ENCODE assay signal across 9 cellular contexts in genomic region chr2:68831688-68832087, GRCh38. TPM values are rescaled to one million over a fixed set of nuclear protein-coding genes. Genes with fewer than 3 reads are reported as not detected.
DNase-seq lines count a peak whose midpoint lies in the region; ATAC-seq, FAIRE-seq and TF ChIP-seq lines count a peak whose summit lies in the region.
"Had no signal": no experiment of that assay in that cellular context is flagged by ENCODE, and none has a peak within 500 bp of the region (broad histone marks: within the 10 kb centered on the region; RNA-seq: fewer than 3 reads in every experiment).

No MANE protein-coding gene starts in this region.

- H3K4me3 Mint-ChIP-seq in activated B cell treated with CpG ODN at 0.5 μM for 24 hours: peak overlapping the region; percentile 73
- peak overlapping the region; percentile 70 for H3K4me3 Mint-ChIP-seq in stimulated activated naive CD8-positive, alpha-beta T cell treated with anti-CD3 and anti-CD28 coated beads, Interleukin-15, Interleukin-2, amounts not matched to agents 100 ng/mL and 50 ng/mL, for 24 hours
- H3K4me3 Mint-ChIP-seq: neural progenitor cell had no signal

- no peak for FAIRE-seq in D721Med (lab: Jason Lieb, UNC)

- H3K27ac Mint-ChIP-seq in activated B cell treated with CpG ODN at 0.5 μM for 24 hours: peak overlapping the region; percentile 96
- H3K27ac Mint-ChIP-seq in stimulated activated naive CD8-positive, alpha-beta T cell treated with anti-CD3 and anti-CD28 coated beads, Interleukin-15, Interleukin-2, amounts not matched to agents 100 ng/mL and 50 ng/mL, for 24 hours: peak overlapping the region; percentile 95
- H3K27ac Mint-ChIP-seq: neural progenitor cell had no signal

- H3K27ac ChIP-seq in gastroesophageal sphincter: peak overlapping the region; percentile 46 to 80 (median 77)
- H3K27ac ChIP-seq: neural progenitor cell had no signal

- TF ChIP-seq POLR2A in gastroesophageal sphincter (IDR thresholded peaks at IDR 0.05): no peak

- intact Hi-C loops in activated B cell treated with CpG ODN at 0.5 μM for 24 hours (cut with micrococcal nuclease): loop anchor here (1.0 to 10.0 kb wide), 10 partner anchors 21 to 447 kb away; partner anchors contain the start of genes APLF and FBXO48

- no peak for TF ChIP-seq CTCF in activated B cell treated with CpG ODN at 0.5 μM for 24 hours (IDR thresholded peaks at IDR 0.05)
- no peak for TF ChIP-seq CTCF in gastroesophageal sphincter (IDR thresholded peaks at IDR 0.05)
- TF ChIP-seq CTCF in D721Med (IDR thresholded peaks at IDR 0.05; ENCODE audit: insufficient read depth, missing control alignments): no peak

- no peak overlapping the region for H3K4me3 ChIP-seq in gastroesophageal sphincter
- H3K4me3 ChIP-seq: neural progenitor cell had no signal

- CTCF ChIA-PET in activated B cell treated with CpG ODN at 0.5 μM for 24 hours (lab: Charles Lee): interaction anchor here (1.2 to 1.8 kb wide), 3 partner anchors 77 to 367 kb away, joined by 4 to 5 read pairs (median 4); no protein-coding TSS in a partner anchor

- H3K36me3 ChIP-seq in gastroesophageal sphincter: no peaks in the 10 kb centered on the region
- H3K36me3 ChIP-seq: neural progenitor cell had no signal

- H3K27me3 Mint-ChIP-seq in activated B cell treated with CpG ODN at 0.5 μM for 24 hours: no peaks in the 10 kb centered on the region
- no peaks in the 10 kb centered on the region for H3K27me3 Mint-ChIP-seq in stimulated activated naive CD8-positive, alpha-beta T cell treated with anti-CD3 and anti-CD28 coated beads, Interleukin-15, Interleukin-2, amounts not matched to agents 100 ng/mL and 50 ng/mL, for 24 hours

- no peaks in the 10 kb centered on the region for H3K27me3 ChIP-seq in gastroesophageal sphincter
- H3K27me3 ChIP-seq: neural progenitor cell had no signal

- H3K9me3 Mint-ChIP-seq in activated B cell treated with CpG ODN at 0.5 μM for 24 hours: no peaks in the 10 kb centered on the region
- H3K9me3 Mint-ChIP-seq in stimulated activated naive CD8-positive, alpha-beta T cell treated with anti-CD3 and anti-CD28 coated beads, Interleukin-15, Interleukin-2, amounts not matched to agents 100 ng/mL and 50 ng/mL, for 24 hours: no peaks in the 10 kb centered on the region
- H3K9me3 Mint-ChIP-seq: neural progenitor cell had no signal

- ATAC-seq in activated B cell treated with CpG ODN at 0.5 μM for 24 hours (ENCODE audit: low read depth): peak; percentile 3
- ATAC-seq in gastroesophageal sphincter: peak; percentile 18
- no peak for ATAC-seq in HG02870 (IDR thresholded peaks at IDR 0.05; ENCODE audit: unreplicated experiment)

- no peaks in the 10 kb centered on the region for H3K9me3 ChIP-seq in gastroesophageal sphincter

- POLR2A ChIA-PET in activated B cell treated with CpG ODN at 0.5 μM for 24 hours (lab: Charles Lee): interaction anchor here (0.9 to 8.9 kb wide), 12 partner anchors 8 to 79 kb away, joined by 3 to 156 read pairs (median 6); no protein-coding TSS in a partner anchor

- no peak for TF ChIP-seq EP300 in gastroesophageal sphincter (IDR thresholded peaks at IDR 0.05)

- peaks cover 19% of the 10 kb centered on the region for H3K36me3 Mint-ChIP-seq in activated B cell treated with CpG ODN at 0.5 μM for 24 hours (ENCODE audit: low read depth)
- H3K36me3 Mint-ChIP-seq in stimulated activated naive CD8-positive, alpha-beta T cell treated with anti-CD3 and anti-CD28 coated beads, Interleukin-15, Interleukin-2, amounts not matched to agents 100 ng/mL and 50 ng/mL, for 24 hours (ENCODE audit: low read depth): peaks cover 16% of the 10 kb centered on the region
- H3K36me3 Mint-ChIP-seq: neural progenitor cell had no signal

- H3K4me1 Mint-ChIP-seq in activated B cell treated with CpG ODN at 0.5 μM for 24 hours: peaks cover 91% of the 10 kb centered on the region
- H3K4me1 Mint-ChIP-seq in stimulated activated naive CD8-positive, alpha-beta T cell treated with anti-CD3 and anti-CD28 coated beads, Interleukin-15, Interleukin-2, amounts not matched to agents 100 ng/mL and 50 ng/mL, for 24 hours (ENCODE audit: low read depth): peaks cover 78% of the 10 kb centered on the region
- H3K4me1 Mint-ChIP-seq: neural progenitor cell had no signal

- DNase-seq in HCEC 1CT: peak; percentile 41
- DNase-seq in activated B cell treated with CpG ODN at 0.5 μM for 24 hours: no peak
- DNase-seq in D721Med (ENCODE audit: insufficient read length, low spot score): no peak
- no peak for DNase-seq in activated CD4-positive, CD25-positive, alpha-beta regulatory T cell (lab: John Stamatoyannopoulos, UW)
- no peak for DNase-seq in activated CD8-positive, alpha-beta memory T cell treated with anti-CD3 and anti-CD28 coated beads for 24 hours

- 4% methylated on average over 3 of the region's 3 CpGs; no CpG with 5 or more reads in 1 of the 2 donors for WGBS in gastroesophageal sphincter (ENCODE audit: low coverage in 1 of 2), 2 donors

- peaks cover 0 to 54% (median 25%) of the 10 kb centered on the region in 3 donors for H3K4me1 ChIP-seq in gastroesophageal sphincter
- H3K4me1 ChIP-seq: neural progenitor cell had no signal

RNA-seq across cellular contexts. Expression of gene BMP10, which starts 39.5 kb away (rescaled TPM):
- total RNA-seq in activated B cell treated with CpG ODN at 0.5 μM for 24 hours: not detected in 2 replicates
- under 1 TPM in 1 of 4 donors, not detected in 3; 0.19 TPM for total RNA-seq in gastroesophageal sphincter
